In the genomic region with DNA sequence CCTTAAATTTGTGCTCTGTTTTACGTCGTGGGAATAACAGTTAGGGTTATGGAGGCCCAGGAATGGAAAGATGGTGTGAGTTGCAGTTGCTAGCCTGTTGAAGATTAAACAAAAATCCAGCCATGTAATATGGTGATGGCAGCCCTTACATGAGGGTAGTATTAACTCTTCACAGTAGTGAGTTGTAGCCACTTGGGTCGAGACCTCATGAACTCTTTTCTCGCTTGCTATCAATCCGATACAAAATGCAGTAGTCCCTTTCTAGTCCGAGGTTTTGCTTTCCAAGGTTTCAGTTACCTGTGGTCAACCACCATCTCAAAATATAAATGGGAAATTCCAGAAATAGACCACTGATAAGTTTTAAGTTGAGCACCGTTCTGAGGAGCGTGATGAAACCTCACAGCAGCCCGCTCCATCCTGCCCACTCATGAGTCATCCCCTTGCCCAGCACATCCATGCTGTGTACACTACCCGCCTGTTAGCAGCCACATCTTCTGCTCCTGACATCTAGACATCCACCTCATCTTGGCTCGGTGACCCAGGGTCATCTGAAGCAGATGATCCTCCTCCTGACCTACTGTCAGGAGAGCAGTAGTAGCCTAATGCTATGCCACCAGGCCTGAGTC, we compare ENCODE assay signal across 12 cellular contexts.
DNase-seq lines count a peak whose midpoint lies in the region; ATAC-seq and TF ChIP-seq lines count a peak whose summit lies in the region.
"Had no signal": no experiment of that assay in that cellular context is flagged by ENCODE, and none has a peak within 500 bp of the region (broad histone marks: within the 10 kb centered on the region; RNA-seq: fewer than 3 reads in every experiment).

No MANE protein-coding gene starts in this region.

- no peak overlapping the region for H3K27ac ChIP-seq in brain microvascular endothelial cell
- H3K27ac ChIP-seq: esophagus squamous epithelium had no signal

- no peak for DNase-seq in activated naive CD8-positive, alpha-beta T cell treated with anti-CD3 and anti-CD28 coated beads, Interleukin-2, amount 50 U/mL, for 24 hours
- no peak for DNase-seq in activated naive CD8-positive, alpha-beta T cell treated with anti-CD3 and anti-CD28 coated beads for 36 hours
- DNase-seq in brain microvascular endothelial cell (peak; percentile 42), posterior cingulate gyrus (peak in 8 of 10 donors; percentile 13 to 86 (median 25)), COR-L47 (lab: John Stamatoyannopoulos, UW) (no peak), cortex of kidney (lab: John Stamatoyannopoulos, UW) (no peak)
- DNase-seq: activated CD4-positive, alpha-beta T cell treated with anti-CD3 and anti-CD28 coated beads for 36 hours; esophagus squamous epithelium; SW 1271 had no signal

- ATAC-seq in activated naive CD8-positive, alpha-beta T cell treated with anti-CD3 and anti-CD28 coated beads, Interleukin-2, amount 50 U/mL, for 24 hours, result peak; percentile 69
- no peak for ATAC-seq in HG02571 (IDR thresholded peaks at IDR 0.05; ENCODE audit: unreplicated experiment)
- ATAC-seq: activated CD4-positive, alpha-beta T cell treated with anti-CD3 and anti-CD28 coated beads for 36 hours; HCT116 had no signal

- in situ Hi-C loops in brain microvascular endothelial cell (cut with HindIII; ENCODE audit: low pct_ligation_motif_present, low sequenced_read_pairs), result no loop called here

- H3K36me3 Mint-ChIP-seq in activated naive CD8-positive, alpha-beta T cell treated with anti-CD3 and anti-CD28 coated beads, Interleukin-2, amount 50 U/mL, for 24 hours (ENCODE audit: low read depth), result peaks cover 37% of the 10 kb centered on the region
- peaks cover 44% of the 10 kb centered on the region for H3K36me3 Mint-ChIP-seq in activated naive CD8-positive, alpha-beta T cell treated with anti-CD3 and anti-CD28 coated beads for 36 hours

- no peak overlapping the region for H3K27ac Mint-ChIP-seq in activated naive CD8-positive, alpha-beta T cell treated with anti-CD3 and anti-CD28 coated beads, Interleukin-2, amount 50 U/mL, for 24 hours
- H3K27ac Mint-ChIP-seq in activated naive CD8-positive, alpha-beta T cell treated with anti-CD3 and anti-CD28 coated beads for 36 hours, result no peak overlapping the region
- H3K27ac Mint-ChIP-seq: activated CD4-positive, alpha-beta T cell treated with anti-CD3 and anti-CD28 coated beads for 36 hours had no signal

- H3K4me3 Mint-ChIP-seq in activated naive CD8-positive, alpha-beta T cell treated with anti-CD3 and anti-CD28 coated beads, Interleukin-2, amount 50 U/mL, for 24 hours, result no peak overlapping the region
- no peak overlapping the region for H3K4me3 Mint-ChIP-seq in activated naive CD8-positive, alpha-beta T cell treated with anti-CD3 and anti-CD28 coated beads for 36 hours
- H3K4me3 Mint-ChIP-seq: activated CD4-positive, alpha-beta T cell treated with anti-CD3 and anti-CD28 coated beads for 36 hours had no signal

- H3K27me3 Mint-ChIP-seq in activated naive CD8-positive, alpha-beta T cell treated with anti-CD3 and anti-CD28 coated beads, Interleukin-2, amount 50 U/mL, for 24 hours, result no peaks in the 10 kb centered on the region
- H3K27me3 Mint-ChIP-seq in activated naive CD8-positive, alpha-beta T cell treated with anti-CD3 and anti-CD28 coated beads for 36 hours, result no peaks in the 10 kb centered on the region
- H3K27me3 Mint-ChIP-seq: activated CD4-positive, alpha-beta T cell treated with anti-CD3 and anti-CD28 coated beads for 36 hours had no signal

- no peaks in the 10 kb centered on the region for H3K4me1 Mint-ChIP-seq in activated naive CD8-positive, alpha-beta T cell treated with anti-CD3 and anti-CD28 coated beads, Interleukin-2, amount 50 U/mL, for 24 hours
- H3K4me1 Mint-ChIP-seq in activated naive CD8-positive, alpha-beta T cell treated with anti-CD3 and anti-CD28 coated beads for 36 hours, result no peaks in the 10 kb centered on the region
- H3K4me1 Mint-ChIP-seq: activated CD4-positive, alpha-beta T cell treated with anti-CD3 and anti-CD28 coated beads for 36 hours had no signal

- H3K27me3 ChIP-seq in brain microvascular endothelial cell (replicated peaks), result no peaks in the 10 kb centered on the region
- H3K27me3 ChIP-seq: esophagus squamous epithelium had no signal

- H3K9me3 Mint-ChIP-seq in activated naive CD8-positive, alpha-beta T cell treated with anti-CD3 and anti-CD28 coated beads, Interleukin-2, amount 50 U/mL, for 24 hours, result peaks cover 17% of the 10 kb centered on the region
- H3K9me3 Mint-ChIP-seq in activated naive CD8-positive, alpha-beta T cell treated with anti-CD3 and anti-CD28 coated beads for 36 hours, result peaks cover 8% of the 10 kb centered on the region

- intact Hi-C loops in posterior cingulate gyrus (cut with DNase I), result no loop called here

- no peaks in the 10 kb centered on the region for H3K36me3 ChIP-seq in brain microvascular endothelial cell (replicated peaks)

- no peak for TF ChIP-seq CTCF in brain microvascular endothelial cell (IDR thresholded peaks at IDR 0.05; ENCODE audit: low read depth, low read length, missing control alignments)

- no peak overlapping the region for H3K4me3 ChIP-seq in brain microvascular endothelial cell (ENCODE audit: low read depth, low read length)
- H3K4me3 ChIP-seq: esophagus squamous epithelium had no signal

TF ChIP-seq in PFSK-1, 5 proteins besides CTCF, POLR2A, EP300 and RAD21:
- TF ChIP-seq SIN3A (IDR thresholded peaks at IDR 0.05; ENCODE audit: borderline replicate concordance, insufficient read depth, low read length) (no peak), REST (IDR thresholded peaks at IDR 0.05; ENCODE audit: insufficient read depth in 1 of 2, low read depth in 2 of 2, low read length in 2 of 2) (no peak), FOXP2 (optimal IDR thresholded peaks at IDR 0.05; ENCODE audit: borderline replicate concordance, extremely low read depth, extremely low read length, insufficient read depth) (peak; percentile 52)
TF ChIP-seq in PFSK-1: peak in this region for 1.

Comparison
In these comparisons a context has a peak if more than half of its experiments do, and no peak if none do; other contexts are left out.
1. DNase-seq: peak in brain microvascular endothelial cell (single experiment) and posterior cingulate gyrus (8 of 10); none in activated naive CD8-positive, alpha-beta T cell treated with anti-CD3 and anti-CD28 coated beads, Interleukin-2, amount 50 U/mL, for 24 hours (single experiment), activated naive CD8-positive, alpha-beta T cell treated with anti-CD3 and anti-CD28 coated beads for 36 hours (single experiment), COR-L47 (single experiment) and cortex of kidney (single experiment).